10 cellular contexts compared by ENCODE assay signal in genomic region chr14:64726585-64726890, GRCh38. TPM values are rescaled to one million over a fixed set of nuclear protein-coding genes. Genes with fewer than 3 reads are reported as not detected.
DNase-seq lines count a peak whose midpoint lies in the region; ATAC-seq, FAIRE-seq and TF ChIP-seq lines count a peak whose summit lies in the region.
"Had no signal": no experiment of that assay in that cellular context is flagged by ENCODE, and none has a peak within 500 bp of the region (broad histone marks: within the 10 kb centered on the region; RNA-seq: fewer than 3 reads in every experiment).

No MANE protein-coding gene starts in this region.

- H3K4me3 ChIP-seq in BE2C (ENCODE audit: low read depth, low read length): no peak overlapping the region
- no peak overlapping the region for H3K4me3 ChIP-seq in H7 (ENCODE audit: insufficient read depth, low read depth, low read length)
- no peak overlapping the region for H3K4me3 ChIP-seq in kidney (ENCODE audit: low read length in 2 of 2)

- peak; percentile 64 for DNase-seq in BE2C
- peak; percentile 82 for DNase-seq in H7
- DNase-seq in T1000 (lab: John Stamatoyannopoulos, UW): peak; percentile 10
- DNase-seq in kidney: peak; percentile 90
- DNase-seq in dedifferentiated amniotic fluid mesenchymal stem cell (ENCODE audit: extremely low spot score): no peak
- DNase-seq: naive B cell had no signal

- peak overlapping the region; percentile 29 to 60 for H3K27ac ChIP-seq in kidney (ENCODE audit: low read depth in 2 of 2, low read length in 2 of 2)

- no peaks in the 10 kb centered on the region for H3K9me3 ChIP-seq in BE2C
- no peaks in the 10 kb centered on the region for H3K9me3 ChIP-seq in kidney (ENCODE audit: control insufficient read depth in 1 of 2, low read length in 2 of 2)

- peaks cover 25% of the 10 kb centered on the region for H3K4me1 ChIP-seq in BE2C
- peaks cover 40 to 42% of the 10 kb centered on the region in 2 donors for H3K4me1 ChIP-seq in kidney (ENCODE audit: control insufficient read depth in 1 of 2, insufficient read depth in 1 of 2, low read depth in 1 of 2, low read length in 2 of 2)

- no peak for ATAC-seq in HG03025 (IDR thresholded peaks at IDR 0.05; ENCODE audit: low FRiP score, unreplicated experiment)
- no peak for ATAC-seq in GM21717 (IDR thresholded peaks at IDR 0.05; ENCODE audit: unreplicated experiment)
- no peak for ATAC-seq in HG03280 (IDR thresholded peaks at IDR 0.05; ENCODE audit: unreplicated experiment)

- no peaks in the 10 kb centered on the region for H3K27me3 ChIP-seq in BE2C
- no peaks in the 10 kb centered on the region for H3K27me3 ChIP-seq in H7 (ENCODE audit: control insufficient read depth, insufficient read depth, low read length)

- H3K36me3 ChIP-seq in BE2C (peaks cover 29% of the 10 kb centered on the region), H7 (replicated peaks; ENCODE audit: control insufficient read depth, insufficient read depth, low read length) (peaks cover 14% of the 10 kb centered on the region), kidney (ENCODE audit: control insufficient read depth in 1 of 2, insufficient read depth in 2 of 2, low read length in 2 of 2) (peaks cover 26 to 35% of the 10 kb centered on the region in 2 donors)

- FAIRE-seq in kidney (lab: Jason Lieb, UNC): no peak
- FAIRE-seq: GM18507 had no signal

- TF ChIP-seq CTCF in BE2C (IDR thresholded peaks at IDR 0.05; ENCODE audit: low read depth, low read length) (no peak), kidney (IDR thresholded peaks at IDR 0.05; ENCODE audit: borderline replicate concordance, extremely low read depth, insufficient read depth) (no peak)

- no peak overlapping the region for H3K9ac ChIP-seq in kidney (ENCODE audit: low read length in 2 of 2)

- intact Hi-C loops in kidney (cut with DNase I): no loop called here

RNA-seq across cellular contexts. Expression of gene PLEKHG3, which starts 22.3 kb away (rescaled TPM):
- polyA plus RNA-seq in BE2C (2012; ENCODE audit: insufficient read depth, insufficient read length, low read depth): 54.2 TPM
- 36.7 and 47.0 TPM in 2 replicates for total RNA-seq in H7 (2014; rRNA removed; shearing (Covaris generic))
- total RNA-seq in kidney: 127 TPM
- 51.9 TPM for polyA plus RNA-seq in kidney (ENCODE audit: insufficient read depth, low read depth, low replicate concordance)
